In the genomic region with DNA sequence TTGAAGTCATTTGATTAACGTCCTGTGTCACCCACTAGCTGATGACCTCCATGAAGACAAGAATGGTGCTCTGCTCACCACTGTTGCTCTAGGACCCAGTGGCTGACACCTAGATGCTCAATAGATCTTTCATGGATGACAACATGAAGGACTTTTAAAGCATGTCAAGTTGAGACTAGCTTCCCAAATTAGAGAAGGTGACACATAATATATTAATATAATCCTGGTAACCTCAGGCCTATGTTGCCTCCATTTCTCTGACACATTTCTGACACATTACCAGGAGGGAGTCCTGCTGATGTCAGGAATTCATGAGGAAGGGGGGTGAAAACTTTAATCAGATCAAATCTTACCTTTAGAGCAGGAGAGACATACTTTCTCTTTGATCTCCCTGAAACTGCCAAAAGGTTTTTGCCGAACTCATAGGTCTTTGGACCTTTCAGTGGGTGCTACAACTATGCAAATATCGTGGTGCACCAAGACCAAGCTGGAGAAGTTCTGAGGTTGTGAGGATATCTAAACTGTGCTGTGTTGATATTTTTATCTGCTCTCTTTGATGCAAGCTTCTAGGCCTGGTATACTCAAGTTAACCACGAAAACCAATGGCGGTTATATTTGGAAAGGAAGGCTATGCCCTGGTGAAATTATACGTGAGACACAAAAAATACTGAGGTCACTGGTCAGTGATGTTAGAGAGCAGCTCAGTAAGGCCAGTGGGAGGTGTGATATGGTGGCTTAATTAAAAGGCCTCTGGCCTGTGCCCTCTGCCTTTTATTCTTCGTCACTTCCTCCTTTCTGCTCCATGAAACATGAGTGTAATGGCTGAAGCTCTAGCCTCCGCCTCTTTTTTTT, we compare ENCODE assay signal across 10 cellular contexts. TPM values are rescaled to one million over a fixed set of nuclear protein-coding genes. Genes with fewer than 3 reads are reported as not detected.
DNase-seq lines count a peak whose midpoint lies in the region; ATAC-seq and TF ChIP-seq lines count a peak whose summit lies in the region.
"Had no signal": no experiment of that assay in that cellular context is flagged by ENCODE, and none has a peak within 500 bp of the region (broad histone marks: within the 10 kb centered on the region; RNA-seq: fewer than 3 reads in every experiment).

No MANE protein-coding gene starts in this region.

- H2AFZ ChIP-seq in neuronal stem cell (ENCODE audit: low read length), result no peak overlapping the region

- H3K27me3 ChIP-seq in neutrophil, result no peaks in the 10 kb centered on the region
- H3K27me3 ChIP-seq in neuronal stem cell (ENCODE audit: control insufficient read depth in 3 of 3, insufficient read depth in 3 of 3, low read depth in 1 of 3, low read length in 3 of 3), result peaks cover 0 to 5% (median 0%) of the 10 kb centered on the region in 3 experiments

- H3K4me3 ChIP-seq in neutrophil (ENCODE audit: low read depth in 1 of 2, low read length in 1 of 2) (no peak overlapping the region), neuronal stem cell (ENCODE audit: low read length in 2 of 2) (no peak overlapping the region)
- H3K4me3 ChIP-seq: A549 had no signal

- no peaks in the 10 kb centered on the region for H3K79me1 ChIP-seq in neuronal stem cell (ENCODE audit: low read depth, low read length)

- no peak overlapping the region for H3K4ac ChIP-seq in neuronal stem cell (ENCODE audit: low read length)

- no peak overlapping the region for H2BK120ac ChIP-seq in neuronal stem cell (ENCODE audit: low read depth, low read length)

- H3K4me2 ChIP-seq in neuronal stem cell (ENCODE audit: insufficient read depth, low read length, poor library complexity, severe bottlenecking), result no peak overlapping the region
- H3K4me2 ChIP-seq: A549 had no signal

- ATAC-seq in HG02763 (IDR thresholded peaks at IDR 0.05; ENCODE audit: unreplicated experiment) (peak; percentile 98), left ventricle myocardium superior (no peak)
- ATAC-seq: A549 had no signal

- no peak overlapping the region for H3K18ac ChIP-seq in neuronal stem cell (ENCODE audit: low read length)

- H2BK5ac ChIP-seq in neuronal stem cell (ENCODE audit: low read length), result no peak overlapping the region

- peak overlapping the region; percentile 54 for H3K27ac ChIP-seq in neutrophil
- no peak overlapping the region for H3K27ac ChIP-seq in neuronal stem cell (replicated peaks; ENCODE audit: low read length)
- H3K27ac ChIP-seq: A549 had no signal

- H2BK12ac ChIP-seq in neuronal stem cell (ENCODE audit: low read length), result no peak overlapping the region

- H3K9me3 ChIP-seq in neutrophil (no peaks in the 10 kb centered on the region), neuronal stem cell (replicated peaks in 1 of 2; ENCODE audit: control insufficient read depth in 2 of 2, insufficient read depth in 1 of 2, low read depth in 1 of 2, low read length in 2 of 2) (no peaks in the 10 kb centered on the region)
- H3K9me3 ChIP-seq: A549 had no signal

- DNase-seq in SKM-1 treated with dmso at 0.1 percent for 144 hours (lab: John Stamatoyannopoulos, UW; ENCODE audit: unreplicated experiment), result peak; percentile 30
- DNase-seq in SKM-1 (lab: John Stamatoyannopoulos, UW; ENCODE audit: unreplicated experiment), result no peak
- DNase-seq in NAMALWA (ENCODE audit: low spot score), result peak; percentile 67
- no peak for DNase-seq in HT-29 (ENCODE audit: low spot score)
- DNase-seq in neuronal stem cell (ENCODE audit: low spot score), result no peak
- no peak for DNase-seq in left ventricle myocardium superior
- DNase-seq: NCI-H1436 had no signal

- H3K36me3 ChIP-seq in neutrophil (no peaks in the 10 kb centered on the region), neuronal stem cell (replicated peaks in 1 of 2; ENCODE audit: control insufficient read depth in 2 of 2, insufficient read depth in 2 of 2, low read length in 2 of 2) (no peaks in the 10 kb centered on the region)

- H4K8ac ChIP-seq in neuronal stem cell (ENCODE audit: low read depth, low read length), result no peak overlapping the region

- intact Hi-C loops in left ventricle myocardium superior (cut with micrococcal nuclease), result no loop called here

- H2AK5ac ChIP-seq in neuronal stem cell (ENCODE audit: low read depth, low read length), result no peak overlapping the region

- H3K14ac ChIP-seq in neuronal stem cell (ENCODE audit: low read length), result no peak overlapping the region

- H3K9ac ChIP-seq in neuronal stem cell (ENCODE audit: low read depth, low read length, poor library complexity), result no peak overlapping the region

- H4K91ac ChIP-seq in neuronal stem cell (ENCODE audit: low read depth, low read length, poor library complexity), result no peak overlapping the region

- TF ChIP-seq CTCF in neutrophil (IDR thresholded peaks at IDR 0.05), result no peak

- WGBS in neuronal stem cell (ENCODE audit: extremely low coverage in 2 of 2, insufficient read length in 2 of 2, insufficient replicate concordance in 1 of 2), 2 donors, result no CpG with 5 or more reads among the region's 8 CpGs

- peaks cover 34 to 35% of the 10 kb centered on the region in 2 experiments for H3K4me1 ChIP-seq in neutrophil (ENCODE audit: control insufficient read depth in 1 of 2, insufficient read depth in 1 of 2, low read depth in 1 of 2, low read length in 1 of 2)
- H3K4me1 ChIP-seq in neuronal stem cell (ENCODE audit: control insufficient read depth in 2 of 2, insufficient read depth in 1 of 2, low read depth in 1 of 2, low read length in 2 of 2), result peaks cover 0 to 4% of the 10 kb centered on the region in 2 donors
- H3K4me1 ChIP-seq: A549 had no signal

- H2BK15ac ChIP-seq in neuronal stem cell (ENCODE audit: low read length), result no peak overlapping the region

- H3K23ac ChIP-seq in neuronal stem cell (ENCODE audit: low read depth, low read length, poor library complexity), result no peak overlapping the region

RNA-seq across cellular contexts. Expression of a gene that starts 13.2 kb away (rescaled TPM):
- 6.3 and 10.4 TPM in 2 replicates for total RNA-seq in HT-29 (2014; rRNA removed; shearing (Covaris generic))
- polyA plus RNA-seq in neuronal stem cell (2013, experiment 1 of 2), result 0.99 TPM
- polyA plus RNA-seq in neuronal stem cell (2013, experiment 2 of 2), result 1.2 TPM
- total RNA-seq in left ventricle myocardium superior, result 3.7 TPM

Comparison
In these comparisons a context has a peak if more than half of its experiments do, and no peak if none do; other contexts are left out.
1. DNase-seq: peak in SKM-1 treated with dmso at 0.1 percent for 144 hours (single experiment) and NAMALWA (single experiment); none in SKM-1 (single experiment), HT-29 (single experiment), neuronal stem cell (single experiment) and left ventricle myocardium superior (single experiment).